Comparison of ENCODE assay signal across 3 cellular contexts in the genomic region with DNA sequence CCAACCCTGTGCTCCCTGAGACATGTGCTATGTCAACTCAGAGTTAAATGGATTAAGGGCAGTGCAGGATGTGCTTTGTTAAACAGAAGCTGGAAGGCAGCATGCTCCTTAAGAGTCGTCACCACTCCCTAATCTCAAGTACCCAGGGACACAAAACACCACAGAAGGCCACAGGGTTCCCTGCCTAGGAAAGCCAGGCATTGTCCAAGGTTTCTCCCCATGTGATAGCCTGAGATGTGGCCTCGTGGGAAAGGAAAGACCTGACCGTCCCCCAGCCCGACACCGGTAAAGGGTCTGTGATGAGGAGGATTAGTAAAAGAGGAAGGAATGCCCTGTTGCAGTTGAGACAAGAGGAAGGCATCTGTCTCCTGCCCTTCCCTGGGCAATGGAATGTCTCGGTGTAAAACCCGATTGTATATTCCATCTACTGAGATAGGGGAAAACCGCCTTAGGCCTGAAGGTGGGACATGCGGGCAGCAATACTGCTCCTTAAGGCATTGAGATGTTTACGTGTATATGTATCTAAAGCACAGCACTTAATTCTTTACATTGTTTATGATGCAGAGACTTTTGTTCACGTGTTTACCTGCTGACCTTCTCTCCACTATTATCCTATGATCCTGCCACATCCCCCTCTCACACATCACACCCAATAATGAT. TPM values are rescaled to one million over a fixed set of nuclear protein-coding genes. Genes with fewer than 3 reads are reported as not detected.
"Had no signal": no experiment of that assay in that cellular context is flagged by ENCODE, and none has a peak within 500 bp of the region (broad histone marks: within the 10 kb centered on the region; RNA-seq: fewer than 3 reads in every experiment).

No MANE protein-coding gene starts in this region.

RNA-seq across cellular contexts. Expression of a gene that starts 48.8 kb away (rescaled TPM):
- total RNA-seq: mononuclear cell, natural killer cell had no signal
- polyA plus RNA-seq: neural cell had no signal
